In genomic region chr19:18274776-18275356, GRCh38 we compare ENCODE assay signal across 1 cellular context.
TF ChIP-seq lines count a peak whose summit lies in the region.

No MANE protein-coding gene starts in this region.

TF ChIP-seq in HEK293, 187 proteins besides CTCF, POLR2A, EP300 and RAD21 (continued from another document and continues in another):
- TF ChIP-seq REST (tag by site-specific recombination; IDR thresholded peaks at IDR 0.05) (0 out of 2 replicates have a peak, but pooled peaks have one; percentile 24), ZNF302 (tag by site-specific recombination; IDR thresholded peaks at IDR 0.05; ENCODE audit: low read depth) (no peak), ZNF18 (tag by site-specific recombination; IDR thresholded peaks at IDR 0.05) (no peak), ZNF155 (tag by site-specific recombination; IDR thresholded peaks at IDR 0.05) (no peak), ZNF280C (tag by site-specific recombination; IDR thresholded peaks at IDR 0.05) (no peak), PRDM6 (tag by site-specific recombination; IDR thresholded peaks at IDR 0.05) (no peak), ZNF146 (tag by site-specific recombination; IDR thresholded peaks at IDR 0.05) (no peak), OVOL3 (tag by site-specific recombination; IDR thresholded peaks at IDR 0.05) (no peak), ZBTB10 (tag by site-specific recombination; IDR thresholded peaks at IDR 0.05) (peak; percentile 79), HOXD13 (CRISPR knock-in tag; IDR thresholded peaks at IDR 0.05; ENCODE audit: borderline replicate concordance) (no peak), IKZF3 (tag by site-specific recombination; IDR thresholded peaks at IDR 0.05) (peak; percentile 55; the same call in 1 of the 2 replicates), ZNF785 (tag by site-specific recombination; IDR thresholded peaks at IDR 0.05) (no peak), ZNF311 (tag by site-specific recombination; IDR thresholded peaks at IDR 0.05; ENCODE audit: borderline replicate concordance) (no peak), SP2 (tag by site-specific recombination; IDR thresholded peaks at IDR 0.05) (no peak), SP3 (tag by site-specific recombination; IDR thresholded peaks at IDR 0.05) (no peak), ZNF639 (tag by site-specific recombination; IDR thresholded peaks at IDR 0.05) (no peak), ZFP37 (tag by site-specific recombination; IDR thresholded peaks at IDR 0.05) (peak; percentile 46; the same call in 1 of the 2 replicates), INSM2 (tag by site-specific recombination; IDR thresholded peaks at IDR 0.05) (no peak), ZNF600 (tag by site-specific recombination; IDR thresholded peaks at IDR 0.05) (peak; percentile 71), ZNF529 (tag by site-specific recombination; IDR thresholded peaks at IDR 0.05; ENCODE audit: insufficient replicate concordance) (no peak), RBAK (tag by site-specific recombination; IDR thresholded peaks at IDR 0.05) (no peak), WT1 (tag by site-specific recombination; IDR thresholded peaks at IDR 0.05) (peak; percentile 43; the same call in 1 of the 2 replicates), ZBTB26 (tag by site-specific recombination; optimal IDR thresholded peaks at IDR 0.05) (no peak), ZNF692 (tag by site-specific recombination; IDR thresholded peaks at IDR 0.05) (peak; percentile 98), GLI4 (tag by site-specific recombination; IDR thresholded peaks at IDR 0.05) (no peak), KLF1 (tag by site-specific recombination; IDR thresholded peaks at IDR 0.05) (no peak; the same call in none of the 2 replicates), REPIN1 (tag by site-specific recombination; IDR thresholded peaks at IDR 0.05; ENCODE audit: low read depth) (no peak), ZNF514 (tag by site-specific recombination; IDR thresholded peaks at IDR 0.05) (no peak), ZFP3 (tag by site-specific recombination; IDR thresholded peaks at IDR 0.05; ENCODE audit: low read depth) (no peak), ZSCAN18 (tag by site-specific recombination; IDR thresholded peaks at IDR 0.05) (no peak), GLIS1 (tag by site-specific recombination; IDR thresholded peaks at IDR 0.05) (peak; percentile 96), TRIM28 (IDR thresholded peaks at IDR 0.05; ENCODE audit: borderline replicate concordance, low read length) (no peak), ZSCAN4 (tag by site-specific recombination; IDR thresholded peaks at IDR 0.05) (no peak), GLIS2 (tag by site-specific recombination; IDR thresholded peaks at IDR 0.05) (peak; percentile 78)
